Comparison of ENCODE assay signal across 8 cellular contexts in the genomic region with DNA sequence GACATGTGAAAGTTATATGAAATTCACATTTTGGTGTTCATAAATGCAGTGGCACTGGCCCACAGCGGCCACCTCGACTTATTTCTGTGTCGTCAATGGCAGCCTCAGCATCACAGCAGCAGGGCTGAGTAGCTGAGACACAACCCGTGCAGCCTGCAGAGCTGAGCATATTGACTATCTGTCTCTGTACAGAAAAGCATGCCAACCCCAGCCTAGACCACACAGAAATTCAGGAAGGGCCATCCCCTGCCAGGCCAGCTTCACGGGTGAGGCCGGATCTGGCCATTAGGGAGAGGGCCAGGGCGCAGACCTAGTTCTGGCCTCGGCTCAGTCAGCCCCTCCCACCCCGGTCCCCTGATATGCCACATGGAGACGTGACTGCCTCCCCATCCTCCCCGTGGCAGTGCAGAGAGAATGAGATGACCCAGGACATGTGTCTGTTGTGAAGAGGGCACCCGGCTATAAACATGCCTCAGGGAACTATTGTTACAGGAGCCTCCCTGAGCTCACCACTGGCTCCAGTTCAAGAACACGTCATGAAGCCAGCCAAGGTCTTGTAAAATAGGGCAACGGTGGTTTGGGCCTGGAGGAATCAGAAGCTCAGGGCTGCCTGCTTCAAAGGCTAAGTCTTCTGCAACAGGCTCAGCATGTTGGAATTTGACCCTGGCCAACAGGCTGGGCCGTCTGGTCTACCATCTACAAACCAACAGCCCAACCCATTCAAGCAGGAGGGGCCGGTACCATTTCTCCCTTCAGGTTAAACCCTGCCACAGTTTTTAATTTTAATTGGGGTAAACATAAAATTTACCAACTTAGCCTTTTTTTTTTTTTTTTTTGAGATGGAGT. TPM values are rescaled to one million over a fixed set of nuclear protein-coding genes. Genes with fewer than 3 reads are reported as not detected.
DNase-seq lines count a peak whose midpoint lies in the region; ATAC-seq and TF ChIP-seq lines count a peak whose summit lies in the region.

No MANE protein-coding gene starts in this region.

- H3K4me3 Mint-ChIP-seq in MCF 10A (ENCODE audit: unreplicated experiment): no peak overlapping the region
- no peak overlapping the region for H3K4me3 Mint-ChIP-seq in type B pancreatic cell

- H3K9me3 Mint-ChIP-seq in MCF 10A (ENCODE audit: unreplicated experiment) (no peaks in the 10 kb centered on the region), type B pancreatic cell (no peaks in the 10 kb centered on the region)

- POLR2A ChIA-PET in MCF 10A (lab: Yijun Ruan, JAX): interaction anchor here (1.3 to 4.4 kb wide), 9 partner anchors 11 to 100 kb away, joined by 3 to 42 read pairs (median 9); a partner anchor contains a TSS

- H3K27me3 Mint-ChIP-seq in MCF 10A (ENCODE audit: insufficient read depth, unreplicated experiment) (no peaks in the 10 kb centered on the region), type B pancreatic cell (no peaks in the 10 kb centered on the region)

- ATAC-seq in left colon: peak; percentile 79
- no peak for ATAC-seq in HG02571 (IDR thresholded peaks at IDR 0.05; ENCODE audit: unreplicated experiment)

- no TSS peak for BruUV-seq in MCF 10A (replicated peaks; lab: Mats Ljungman, UMichigan)

- intact Hi-C loops in MCF 10A (cut with micrococcal nuclease): loop anchor here (1.0 to 2.0 kb wide), 2 partner anchors 9 to 61 kb away; no protein-coding TSS in a partner anchor
- intact Hi-C loops in left colon (cut with DNase I, micrococcal nuclease): no loop called here

- DNase-seq in AG10803 (ENCODE audit: low read depth) (peak; percentile 99), NCI-H2029 treated with DMSO at 0.1 percent for 48 hours (lab: John Stamatoyannopoulos, UW) (peak; percentile 85), MCF 10A (ENCODE audit: unreplicated experiment) (peak; percentile 99), left colon (peak; percentile 89 to 95), type B pancreatic cell (ENCODE audit: extremely low spot score, unreplicated experiment) (no peak), NCI-H524 treated with DMSO at 0.1 percent for 48 hours (lab: John Stamatoyannopoulos, UW) (no peak)
- no peak for DNase-seq in stimulated activated CD4-positive, alpha-beta T cell treated with anti-CD3 and anti-CD28 coated beads, Interleukin-2, amount 100 ng/mL, for 48 hours

- CTCF ChIA-PET in MCF 10A (lab: Yijun Ruan, JAX): interaction anchor here (0.6 to 2.2 kb wide), 7 partner anchors 10 to 71 kb away, joined by 3 to 10 read pairs (median 4); no protein-coding TSS in a partner anchor

- H3K4me3 ChIP-seq in AG10803 (ENCODE audit: low read length): no peak overlapping the region

- H3K4me1 Mint-ChIP-seq in MCF 10A (ENCODE audit: insufficient read depth, unreplicated experiment) (peaks cover 21% of the 10 kb centered on the region), type B pancreatic cell (ENCODE audit: unreplicated experiment) (peaks cover 23% of the 10 kb centered on the region)

- TF ChIP-seq CTCF in AG10803 (conservative IDR thresholded peaks at IDR 0.05; ENCODE audit: low read length) (no peak), MCF 10A (IDR thresholded peaks at IDR 0.05; ENCODE audit: unreplicated experiment) (no peak), type B pancreatic cell (conservative IDR thresholded peaks at IDR 0.05) (no peak)

- H3K36me3 Mint-ChIP-seq in MCF 10A (ENCODE audit: insufficient read depth, unreplicated experiment): peaks cover 5% of the 10 kb centered on the region
- peaks cover 4% of the 10 kb centered on the region for H3K36me3 Mint-ChIP-seq in type B pancreatic cell

- H3K27ac Mint-ChIP-seq in MCF 10A (ENCODE audit: low read depth, unreplicated experiment) (peak overlapping the region; percentile 35), type B pancreatic cell (peak overlapping the region; percentile 55)

RNA-seq across cellular contexts. Expression of a gene that starts 25.5 kb away (rescaled TPM):
- total RNA-seq in MCF 10A (2022) (48.2 and 71.0 TPM in 2 replicates), left colon (10 to 100 TPM; 39.1 to 66.1 TPM), type B pancreatic cell (ENCODE audit: low replicate concordance) (23.4 and 27.7 TPM in 2 replicates)

Comparison
In these comparisons a context has a peak if more than half of its experiments do, and no peak if none do; other contexts are left out.
1. DNase-seq: peak in AG10803 (single experiment), NCI-H2029 treated with DMSO at 0.1 percent for 48 hours (single experiment), MCF 10A (single experiment) and left colon (2 of 2); none in type B pancreatic cell (single experiment), stimulated activated CD4-positive, alpha-beta T cell treated with anti-CD3 and anti-CD28 coated beads, Interleukin-2, amount 100 ng/mL, for 48 hours (0 of 2) and NCI-H524 treated with DMSO at 0.1 percent for 48 hours (single experiment).